ENCODE assay signal across 8 cellular contexts in genomic region chr6:125300992-125301434, GRCh38. TPM values are rescaled to one million over a fixed set of nuclear protein-coding genes. Genes with fewer than 3 reads are reported as not detected.
DNase-seq lines count a peak whose midpoint lies in the region; ATAC-seq lines count a peak whose summit lies in the region.

No MANE protein-coding gene starts in this region.

- H3K36me3 ChIP-seq in esophagus (ENCODE audit: control insufficient read depth in 2 of 2, insufficient read depth in 2 of 2, low read length in 1 of 2) = peaks cover 3 to 7% of the 10 kb centered on the region in 2 donors
- peaks cover 12 to 42% of the 10 kb centered on the region in 2 donors for H3K36me3 ChIP-seq in neuronal stem cell (replicated peaks in 1 of 2; ENCODE audit: control insufficient read depth in 2 of 2, insufficient read depth in 2 of 2, low read length in 2 of 2)

- no peaks in the 10 kb centered on the region for H3K4me1 ChIP-seq in esophagus (ENCODE audit: control insufficient read depth in 2 of 2, insufficient read depth in 2 of 2, low read length in 1 of 2)
- H3K4me1 ChIP-seq in neuronal stem cell (ENCODE audit: control insufficient read depth in 2 of 2, insufficient read depth in 1 of 2, low read depth in 1 of 2, low read length in 2 of 2) = peaks cover 0 to 1% of the 10 kb centered on the region in 2 donors

- H3K36me3 Mint-ChIP-seq in activated naive CD4-positive, alpha-beta T cell treated with anti-CD3 and anti-CD28 coated beads, Interleukin-2, amount 10 ng/mL, durations not matched to agents 7 days and 5 days = peaks cover 39% of the 10 kb centered on the region

- no peak overlapping the region for H4K8ac ChIP-seq in neuronal stem cell (ENCODE audit: low read depth, low read length)

- in situ Hi-C loops in SK-MEL-5 (cut with HindIII; ENCODE audit: low pct_unique_long_range_greater_than_20kb, low sequenced_read_pairs) = no loop called here

- peak overlapping the region; percentile 82 for H3K4me3 Mint-ChIP-seq in activated naive CD4-positive, alpha-beta T cell treated with anti-CD3 and anti-CD28 coated beads, Interleukin-2, amount 10 ng/mL, durations not matched to agents 7 days and 5 days

- H3K9ac ChIP-seq in neuronal stem cell (ENCODE audit: low read depth, low read length, poor library complexity) = peak overlapping the region; percentile 93

- peak overlapping the region; percentile 82 for H3K23ac ChIP-seq in neuronal stem cell (ENCODE audit: low read depth, low read length, poor library complexity)

- DNase-seq in activated naive CD4-positive, alpha-beta T cell treated with anti-CD3 and anti-CD28 coated beads, Interleukin-2, amount 10 ng/mL, durations not matched to agents 7 days and 5 days = no peak
- no peak for DNase-seq in activated naive CD4-positive, alpha-beta T cell treated with anti-CD3 and anti-CD28 coated beads, Interleukin-2, amount 50 U/mL, for 16 hours
- DNase-seq in SK-MEL-5 (ENCODE audit: low read depth, low spot score) (peak; percentile 6), neuronal stem cell (ENCODE audit: low spot score) (no peak), NCI-H2171 (lab: John Stamatoyannopoulos, UW) (no peak)
- DNase-seq in stimulated activated CD4-positive, alpha-beta T cell treated with anti-CD3 and anti-CD28 coated beads, Interleukin-1b, Interleukin-23, amount 100 ng/mL, for 48 hours = no peak

- peak overlapping the region; percentile 77 to 93 for H3K4me3 ChIP-seq in esophagus (ENCODE audit: low read depth in 1 of 2, low read length in 2 of 2)
- H3K4me3 ChIP-seq in neuronal stem cell (ENCODE audit: low read length in 2 of 2) = peak overlapping the region; percentile 84

- no peak overlapping the region for H2BK5ac ChIP-seq in neuronal stem cell (ENCODE audit: low read length)

- no peaks in the 10 kb centered on the region for H3K9me3 ChIP-seq in esophagus (ENCODE audit: control insufficient read depth in 2 of 2, insufficient read depth in 1 of 2, low read depth in 1 of 2, low read length in 1 of 2)
- no peaks in the 10 kb centered on the region for H3K9me3 ChIP-seq in neuronal stem cell (replicated peaks in 1 of 2; ENCODE audit: control insufficient read depth in 2 of 2, insufficient read depth in 1 of 2, low read depth in 1 of 2, low read length in 2 of 2)

- peak overlapping the region; percentile 74 for H4K91ac ChIP-seq in neuronal stem cell (ENCODE audit: low read depth, low read length, poor library complexity)

- H2BK15ac ChIP-seq in neuronal stem cell (ENCODE audit: low read length) = no peak overlapping the region

- WGBS in esophagus, 2 donors = 3% methylated on average over 11 of the region's 11 CpGs
- no CpG with 5 or more reads among the region's 11 CpGs for WGBS in neuronal stem cell (ENCODE audit: extremely low coverage in 2 of 2, insufficient read length in 2 of 2, insufficient replicate concordance in 1 of 2), 2 donors

- no peak overlapping the region for H2BK12ac ChIP-seq in neuronal stem cell (ENCODE audit: low read length)

- H3K18ac ChIP-seq in neuronal stem cell (ENCODE audit: low read length) = peak overlapping the region; percentile 96

- H3K27ac Mint-ChIP-seq in activated naive CD4-positive, alpha-beta T cell treated with anti-CD3 and anti-CD28 coated beads, Interleukin-2, amount 10 ng/mL, durations not matched to agents 7 days and 5 days = peak overlapping the region; percentile 88

- no peak overlapping the region for H2AK5ac ChIP-seq in neuronal stem cell (ENCODE audit: low read depth, low read length)

- peak overlapping the region; percentile 98 for H2AFZ ChIP-seq in neuronal stem cell (ENCODE audit: low read length)

- H3K79me1 ChIP-seq in neuronal stem cell (ENCODE audit: low read depth, low read length) = no peaks in the 10 kb centered on the region

- no peaks in the 10 kb centered on the region for H3K27me3 Mint-ChIP-seq in activated naive CD4-positive, alpha-beta T cell treated with anti-CD3 and anti-CD28 coated beads, Interleukin-2, amount 10 ng/mL, durations not matched to agents 7 days and 5 days

- H3K27ac ChIP-seq in esophagus (ENCODE audit: low read depth in 2 of 2, low read length in 1 of 2) (peak overlapping the region; percentile 94 to 96), neuronal stem cell (replicated peaks; ENCODE audit: low read length) (no peak overlapping the region)

- H2BK120ac ChIP-seq in neuronal stem cell (ENCODE audit: low read depth, low read length) = no peak overlapping the region

- CTCF ChIA-PET in activated naive CD4-positive, alpha-beta T cell treated with anti-CD3 and anti-CD28 coated beads, Interleukin-2, amount 10 ng/mL, durations not matched to agents 7 days and 5 days (lab: Charles Lee) = interaction anchor here (1.3 kb wide), 1 partner anchor 12 kb away, joined by 4 read pairs; no protein-coding TSS in a partner anchor

- peak overlapping the region; percentile 78 for H3K14ac ChIP-seq in neuronal stem cell (ENCODE audit: low read length)

- no peaks in the 10 kb centered on the region for H3K9me3 Mint-ChIP-seq in activated naive CD4-positive, alpha-beta T cell treated with anti-CD3 and anti-CD28 coated beads, Interleukin-2, amount 10 ng/mL, durations not matched to agents 7 days and 5 days

- peaks cover 51% of the 10 kb centered on the region for H3K4me1 Mint-ChIP-seq in activated naive CD4-positive, alpha-beta T cell treated with anti-CD3 and anti-CD28 coated beads, Interleukin-2, amount 10 ng/mL, durations not matched to agents 7 days and 5 days

- H3K27me3 ChIP-seq in esophagus (ENCODE audit: control insufficient read depth in 1 of 2, insufficient read depth in 2 of 2, low read length in 2 of 2) (no peaks in the 10 kb centered on the region), neuronal stem cell (ENCODE audit: control insufficient read depth in 3 of 3, insufficient read depth in 3 of 3, low read depth in 1 of 3, low read length in 3 of 3) (peaks cover 0 to 7% (median 0%) of the 10 kb centered on the region in 3 experiments)

- peak overlapping the region; percentile 51 for H3K4me2 ChIP-seq in neuronal stem cell (ENCODE audit: insufficient read depth, low read length, poor library complexity, severe bottlenecking)

- H3K4ac ChIP-seq in neuronal stem cell (ENCODE audit: low read length) = no peak overlapping the region

- ATAC-seq in GM18907 (IDR thresholded peaks at IDR 0.05; ENCODE audit: unreplicated experiment) = no peak

RNA-seq across cellular contexts. Expression of gene HDDC2, which starts 0.8 kb away (rescaled TPM):
- total RNA-seq in SK-MEL-5 (2014; rRNA removed; shearing (Covaris generic)) = 195 and 198 TPM in 2 replicates
- 122 and 135 TPM in 2 replicates for polyA plus RNA-seq in SK-MEL-5 (2015; cell fraction: cytosol; rRNA removed)
- polyA plus RNA-seq in SK-MEL-5 (2015; cell fraction: nucleus; rRNA removed) = 69.3 and 87.8 TPM in 2 replicates
- polyA plus RNA-seq in esophagus = 10 to 100 TPM; 63.5 to 68.9 TPM
- 66.0 TPM for polyA plus RNA-seq in neuronal stem cell (2013, experiment 1 of 2)
- 65.0 TPM for polyA plus RNA-seq in neuronal stem cell (2013, experiment 2 of 2)
